7 cellular contexts compared by ENCODE assay signal in the genomic region with DNA sequence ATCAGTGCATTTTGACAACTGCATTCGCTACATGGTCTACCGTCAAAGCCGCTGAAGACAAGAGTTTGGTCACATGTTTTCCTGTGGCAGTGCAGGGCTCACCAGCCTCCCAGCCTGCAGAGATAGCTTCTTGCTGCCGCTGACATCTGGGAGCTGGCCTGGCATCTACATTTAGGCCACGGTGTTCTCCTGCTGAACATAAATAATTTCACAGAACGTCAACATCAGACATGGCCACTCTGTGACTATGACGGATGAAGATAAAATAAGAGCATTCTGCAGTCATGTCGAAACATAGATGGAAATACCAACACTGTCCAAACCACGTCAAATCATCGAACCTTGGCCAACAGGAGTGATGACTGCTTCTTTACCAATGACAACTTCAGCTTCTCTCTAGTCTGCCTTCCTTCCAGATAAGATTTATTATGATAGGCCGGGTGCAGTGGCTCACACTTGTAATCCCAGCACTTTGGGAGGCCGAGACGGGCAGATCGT.
"Had no signal": no experiment of that assay in that cellular context is flagged by ENCODE, and none has a peak within 500 bp of the region (broad histone marks: within the 10 kb centered on the region; RNA-seq: fewer than 3 reads in every experiment).

No MANE protein-coding gene starts in this region.

- H2AFZ ChIP-seq: GM23248 had no signal

- H3K4me1 ChIP-seq: HAP-1 had no signal

- H3K36me3 ChIP-seq: HAP-1 had no signal

- FAIRE-seq: HTR-8/SVneo had no signal

- H3K9ac ChIP-seq: GM23248 had no signal

- H3K4me3 ChIP-seq: GM23248, HAP-1 had no signal

- H3K27ac ChIP-seq: GM23248, HL-60 had no signal

- H3K9me3 ChIP-seq: HAP-1 had no signal

- DNase-seq: GM23248, GOT3, H7, HFFc6 had no signal
